Comparison of ENCODE assay signal across 9 cellular contexts in the genomic region with DNA sequence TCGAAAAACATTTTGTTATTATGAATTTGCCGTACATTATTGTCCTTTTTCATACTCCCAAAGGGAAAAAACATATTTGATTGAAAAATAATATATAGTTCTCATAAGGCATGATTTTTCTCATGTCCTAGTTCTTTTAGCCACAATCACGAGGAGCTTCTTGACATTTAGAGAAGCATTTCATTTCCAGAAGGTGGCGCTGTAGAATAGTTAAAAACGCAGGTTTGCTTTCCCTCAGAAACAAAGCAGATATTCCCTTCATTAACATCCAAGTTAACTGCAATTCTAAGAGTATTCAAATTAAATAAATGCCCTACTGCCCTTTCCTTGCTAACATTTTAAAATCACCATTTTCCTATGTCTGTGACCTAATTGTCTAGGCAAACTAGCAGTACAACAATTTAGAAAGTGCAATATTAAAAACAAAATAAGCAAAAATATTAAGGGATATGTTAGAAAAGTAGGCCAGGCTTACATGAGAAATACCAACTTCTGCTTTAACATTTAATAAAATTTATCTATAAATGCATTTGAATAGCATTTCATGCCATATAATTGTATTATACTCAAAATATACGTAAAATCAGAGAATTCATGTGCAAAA. TPM values are rescaled to one million over a fixed set of nuclear protein-coding genes. Genes with fewer than 3 reads are reported as not detected.
DNase-seq lines count a peak whose midpoint lies in the region; ATAC-seq lines count a peak whose summit lies in the region.
"Had no signal": no experiment of that assay in that cellular context is flagged by ENCODE, and none has a peak within 500 bp of the region (broad histone marks: within the 10 kb centered on the region; RNA-seq: fewer than 3 reads in every experiment).

No MANE protein-coding gene starts in this region.

- H3K4me3 Mint-ChIP-seq in activated T-helper 1 cell treated with anti-CD3 and anti-CD28 coated beads, Interleukin-12 subunit alpha, Interleukin-12 subunit beta, Interleukin-2, Interleukin-4 antibody, amounts not matched to agents 30 ng/mL and 10 ng/mL and 1 ng/mL, durations not matched to agents 14 hours and 24 hours and 36 hours, result no peak overlapping the region
- H3K4me3 Mint-ChIP-seq: T-helper 1 cell treated with Interleukin-12 subunit alpha and Interleukin-12 subunit beta and Interleukin-4 antibody, amounts not matched to agents 30 μg/mL and 1 μg/mL, for 36 hours had no signal

- H3K27me3 Mint-ChIP-seq in activated T-helper 1 cell treated with anti-CD3 and anti-CD28 coated beads, Interleukin-12 subunit alpha, Interleukin-12 subunit beta, Interleukin-2, Interleukin-4 antibody, amounts not matched to agents 30 ng/mL and 10 ng/mL and 1 ng/mL, durations not matched to agents 14 hours and 24 hours and 36 hours (ENCODE audit: insufficient read depth), result no peaks in the 10 kb centered on the region

- no peaks in the 10 kb centered on the region for H3K36me3 Mint-ChIP-seq in activated T-helper 1 cell treated with anti-CD3 and anti-CD28 coated beads, Interleukin-12 subunit alpha, Interleukin-12 subunit beta, Interleukin-2, Interleukin-4 antibody, amounts not matched to agents 30 ng/mL and 10 ng/mL and 1 ng/mL, durations not matched to agents 14 hours and 24 hours and 36 hours (ENCODE audit: low read depth)

- intact Hi-C loops in activated T-helper 1 cell treated with anti-CD3 and anti-CD28 coated beads, Interleukin-12 subunit alpha, Interleukin-12 subunit beta, Interleukin-2, Interleukin-4 antibody, amounts not matched to agents 30 ng/mL and 10 ng/mL and 1 ng/mL, durations not matched to agents 14 hours and 24 hours and 36 hours (cut with micrococcal nuclease), result no loop called here

- no peaks in the 10 kb centered on the region for H3K4me1 Mint-ChIP-seq in activated T-helper 1 cell treated with anti-CD3 and anti-CD28 coated beads, Interleukin-12 subunit alpha, Interleukin-12 subunit beta, Interleukin-2, Interleukin-4 antibody, amounts not matched to agents 30 ng/mL and 10 ng/mL and 1 ng/mL, durations not matched to agents 14 hours and 24 hours and 36 hours (ENCODE audit: low read depth)

- ATAC-seq in HG02610 (IDR thresholded peaks at IDR 0.05; ENCODE audit: unreplicated experiment), result no peak

- no peak overlapping the region for H3K27ac Mint-ChIP-seq in activated T-helper 1 cell treated with anti-CD3 and anti-CD28 coated beads, Interleukin-12 subunit alpha, Interleukin-12 subunit beta, Interleukin-2, Interleukin-4 antibody, amounts not matched to agents 30 ng/mL and 10 ng/mL and 1 ng/mL, durations not matched to agents 14 hours and 24 hours and 36 hours
- H3K27ac Mint-ChIP-seq: T-helper 1 cell treated with Interleukin-12 subunit alpha and Interleukin-12 subunit beta and Interleukin-4 antibody, amounts not matched to agents 30 μg/mL and 1 μg/mL, for 36 hours had no signal

- DNase-seq in DMS53 (lab: John Stamatoyannopoulos, UW), result peak; percentile 94
- DNase-seq in HuH-7.5 (ENCODE audit: low spot score), result peak; percentile 25
- peak; percentile 48 for DNase-seq in NOMO-1 treated with DMSO at 0.1 percent for 48 hours (lab: John Stamatoyannopoulos, UW; ENCODE audit: unreplicated experiment)
- peak; percentile 83 for DNase-seq in dermis blood vessel endothelial cell
- DNase-seq in mucosa of gallbladder (ENCODE audit: low spot score), result peak; percentile 67
- no peak for DNase-seq in activated T-helper 1 cell treated with anti-CD3 and anti-CD28 coated beads, Interleukin-12 subunit alpha, Interleukin-12 subunit beta, Interleukin-2, Interleukin-4 antibody, amounts not matched to agents 30 ng/mL and 10 ng/mL and 1 ng/mL, durations not matched to agents 14 hours and 24 hours and 36 hours (ENCODE audit: low spot score)
- DNase-seq in stimulated activated CD4-positive, alpha-beta T cell treated with anti-CD3 and anti-CD28 coated beads, Interleukin-2, amount 100 ng/mL, for 24 hours, result no peak

- peaks cover 2% of the 10 kb centered on the region for H3K9me3 Mint-ChIP-seq in activated T-helper 1 cell treated with anti-CD3 and anti-CD28 coated beads, Interleukin-12 subunit alpha, Interleukin-12 subunit beta, Interleukin-2, Interleukin-4 antibody, amounts not matched to agents 30 ng/mL and 10 ng/mL and 1 ng/mL, durations not matched to agents 14 hours and 24 hours and 36 hours
- H3K9me3 Mint-ChIP-seq: T-helper 1 cell treated with Interleukin-12 subunit alpha and Interleukin-12 subunit beta and Interleukin-4 antibody, amounts not matched to agents 30 μg/mL and 1 μg/mL, for 36 hours had no signal

RNA-seq across cellular contexts. Expression of a gene that starts 10.9 kb away (rescaled TPM):
- total RNA-seq in dermis blood vessel endothelial cell (1.0 and 3.0 TPM in 2 replicates), mucosa of gallbladder (38.8 TPM)
- total RNA-seq in activated T-helper 1 cell treated with anti-CD3 and anti-CD28 coated beads, Interleukin-12 subunit alpha, Interleukin-12 subunit beta, Interleukin-2, Interleukin-4 antibody, amounts not matched to agents 30 ng/mL and 10 ng/mL and 1 ng/mL, durations not matched to agents 14 hours and 24 hours and 36 hours, result not detected in 2 replicates

Comparison
In these comparisons a context has a peak if more than half of its experiments do, and no peak if none do; other contexts are left out.
1. DNase-seq: peak in DMS53 (single experiment), HuH-7.5 (single experiment), NOMO-1 treated with DMSO at 0.1 percent for 48 hours (single experiment), dermis blood vessel endothelial cell (single experiment) and mucosa of gallbladder (single experiment); none in activated T-helper 1 cell treated with anti-CD3 and anti-CD28 coated beads, Interleukin-12 subunit alpha, Interleukin-12 subunit beta, Interleukin-2, Interleukin-4 antibody, amounts not matched to agents 30 ng/mL and 10 ng/mL and 1 ng/mL, durations not matched to agents 14 hours and 24 hours and 36 hours (single experiment) and stimulated activated CD4-positive, alpha-beta T cell treated with anti-CD3 and anti-CD28 coated beads, Interleukin-2, amount 100 ng/mL, for 24 hours (0 of 2).
2. RNA of a gene that starts 10.9 kb away (total RNA-seq): 38.8 TPM in mucosa of gallbladder (single experiment); 1.0 to 3.0 TPM in dermis blood vessel endothelial cell and not detected in activated T-helper 1 cell treated with anti-CD3 and anti-CD28 coated beads, Interleukin-12 subunit alpha, Interleukin-12 subunit beta, Interleukin-2, Interleukin-4 antibody, amounts not matched to agents 30 ng/mL and 10 ng/mL and 1 ng/mL, durations not matched to agents 14 hours and 24 hours and 36 hours; every median in the first group is over 10 times any median in the second.